In genomic region chr9:97501972-97502221, GRCh38 we compare ENCODE assay signal across 8 cellular contexts. TPM values are rescaled to one million over a fixed set of nuclear protein-coding genes. Genes with fewer than 3 reads are reported as not detected.
DNase-seq lines count a peak whose midpoint lies in the region; ATAC-seq and TF ChIP-seq lines count a peak whose summit lies in the region.

No MANE protein-coding gene starts in this region.

- no peak for DNase-seq in CD8-positive, alpha-beta T cell
- DNase-seq in PC-3 (no peak), foreskin keratinocyte (no peak), mesenteric fat pad (ENCODE audit: low spot score) (no peak), anterior cingulate cortex (lab: John Stamatoyannopoulos, UW) (no peak), NCI-H2171 treated with DMSO at 0.1 percent for 48 hours (lab: John Stamatoyannopoulos, UW) (no peak)

- BruUV-seq in PC-3 (replicated peaks; lab: Mats Ljungman, UMichigan), result no TSS peak

- peak overlapping the region; percentile 22 for H3K4me3 ChIP-seq in CD8-positive, alpha-beta T cell (ENCODE audit: low read depth, low read length)
- peak overlapping the region; percentile 71 for H3K4me3 ChIP-seq in PC-3 (ENCODE audit: low read length)
- peak overlapping the region; percentile 28 to 53 (median 39) for H3K4me3 ChIP-seq in skin epidermis

- CTCF ChIA-PET in CD8-positive, alpha-beta T cell (lab: Charles Lee), result interaction anchor here (1.6 kb wide), 1 partner anchor 9 kb away, joined by 5 read pairs; no protein-coding TSS in a partner anchor
- CTCF ChIA-PET in PC-3 (lab: Charles Lee), result interaction anchor here (0.6 kb wide), 1 partner anchor 249 kb away, joined by 6 read pairs; no protein-coding TSS in a partner anchor

- POLR2A ChIA-PET in CD8-positive, alpha-beta T cell (lab: Charles Lee), result no interaction called here
- POLR2A ChIA-PET in PC-3 (lab: Charles Lee; ENCODE audit: unreplicated experiment), result no interaction called here

- H3K4me1 Mint-ChIP-seq in CD8-positive, alpha-beta T cell (ENCODE audit: low read depth), result peaks cover 16% of the 10 kb centered on the region

- no peak overlapping the region for H3K9ac ChIP-seq in PC-3 (ENCODE audit: low read length)

- H3K4me3 Mint-ChIP-seq in CD8-positive, alpha-beta T cell, result peak overlapping the region; percentile 68

- no peak overlapping the region for H3K27ac ChIP-seq in CD8-positive, alpha-beta T cell (ENCODE audit: low read depth, low read length)
- H3K27ac ChIP-seq in PC-3 (ENCODE audit: low read length) (no peak overlapping the region), foreskin keratinocyte (no peak overlapping the region), skin epidermis (peak overlapping the region in 3 of 21 experiments; percentile 42 to 81 (median 53))

- H3K9me3 ChIP-seq in CD8-positive, alpha-beta T cell (ENCODE audit: low read length), result no peaks in the 10 kb centered on the region
- H3K9me3 ChIP-seq in PC-3 (ENCODE audit: low read length), result no peaks in the 10 kb centered on the region

- intact Hi-C loops in CD8-positive, alpha-beta T cell (cut with DNase I, micrococcal nuclease), result no loop called here
- intact Hi-C loops in PC-3 (cut with micrococcal nuclease), result no loop called here

- no peak for ATAC-seq in CD8-positive, alpha-beta T cell
- ATAC-seq in GM21717 (IDR thresholded peaks at IDR 0.05; ENCODE audit: unreplicated experiment) (peak; percentile 30), PC-3 (no peak), foreskin keratinocyte (peak; percentile 4)

- peaks cover 8% of the 10 kb centered on the region for H3K4me1 ChIP-seq in CD8-positive, alpha-beta T cell (ENCODE audit: insufficient read depth, low read length)
- H3K4me1 ChIP-seq in PC-3 (ENCODE audit: insufficient read depth, low read length), result no peaks in the 10 kb centered on the region
- H3K4me1 ChIP-seq in foreskin keratinocyte, result no peaks in the 10 kb centered on the region

- peaks cover 40% of the 10 kb centered on the region for H3K27me3 Mint-ChIP-seq in CD8-positive, alpha-beta T cell (ENCODE audit: low read depth)

- H3K9me3 Mint-ChIP-seq in CD8-positive, alpha-beta T cell, result no peaks in the 10 kb centered on the region

- H3K36me3 Mint-ChIP-seq in CD8-positive, alpha-beta T cell, result peaks cover 4% of the 10 kb centered on the region

- peaks cover 4% of the 10 kb centered on the region for H3K27me3 ChIP-seq in CD8-positive, alpha-beta T cell (ENCODE audit: insufficient read depth, low read length)
- H3K27me3 ChIP-seq in PC-3 (ENCODE audit: low read length), result peaks cover 10% of the 10 kb centered on the region; the same call in 1 of the 2 replicates
- H3K27me3 ChIP-seq in foreskin keratinocyte, result peaks cover 74% of the 10 kb centered on the region

- no peaks in the 10 kb centered on the region for H3K36me3 ChIP-seq in CD8-positive, alpha-beta T cell (ENCODE audit: insufficient read depth, low read length)
- no peaks in the 10 kb centered on the region for H3K36me3 ChIP-seq in PC-3 (ENCODE audit: low read depth, low read length)

- H3K79me2 ChIP-seq in PC-3 (ENCODE audit: low read length), result no peaks in the 10 kb centered on the region

- no peaks in the 10 kb centered on the region for H4K20me1 ChIP-seq in PC-3 (ENCODE audit: low read length)

- no peak for TF ChIP-seq CTCF in CD8-positive, alpha-beta T cell (IDR thresholded peaks at IDR 0.05)
- TF ChIP-seq CTCF in PC-3 (conservative IDR thresholded peaks at IDR 0.05; ENCODE audit: low read depth, low read length) (no peak), foreskin keratinocyte (conservative IDR thresholded peaks at IDR 0.05) (no peak)

- no peaks in the 10 kb centered on the region for H3F3A ChIP-seq in PC-3 (ENCODE audit: low read length, unreplicated experiment)

- H3K27ac Mint-ChIP-seq in CD8-positive, alpha-beta T cell, result no peak overlapping the region

- peak overlapping the region; percentile 87 for H3K4me2 ChIP-seq in PC-3 (ENCODE audit: low read length)

- H3K9me2 ChIP-seq in PC-3 (replicated peaks; ENCODE audit: low read length), result no peaks in the 10 kb centered on the region

- H2AFZ ChIP-seq in PC-3 (ENCODE audit: low read length), result peak overlapping the region; percentile 92

RNA-seq across cellular contexts. Expression of gene TMOD1, which starts 0.4 kb away (rescaled TPM):
- total RNA-seq in CD8-positive, alpha-beta T cell, result under 1 TPM; 0.11 TPM
- not detected in 2 replicates for total RNA-seq in PC-3 (2014; rRNA removed)
- not detected in 2 replicates for total RNA-seq in foreskin keratinocyte
- polyA plus RNA-seq in foreskin keratinocyte, result not detected in 2 replicates
- 5.8 TPM for total RNA-seq in mesenteric fat pad

Comparison
In these comparisons a context has a peak if more than half of its experiments do, and no peak if none do; other contexts are left out.
1. ATAC-seq: peak in GM21717 (single experiment) and foreskin keratinocyte (single experiment); none in CD8-positive, alpha-beta T cell (single experiment) and PC-3 (single experiment).
2. Peak in every context shown above with its lines, with median percentiles within 50 percentile points of each other: H3K4me3 ChIP-seq.